In genomic region chr15:35499723-35500122, GRCh38 we compare ENCODE assay signal across 25 cellular contexts.
"Had no signal": no experiment of that assay in that cellular context is flagged by ENCODE, and none has a peak within 500 bp of the region (broad histone marks: within the 10 kb centered on the region; RNA-seq: fewer than 3 reads in every experiment).

No MANE protein-coding gene starts in this region.

- H3K36me3 Mint-ChIP-seq: activated CD8-positive, alpha-beta memory T cell treated with anti-CD3 and anti-CD28 coated beads, Interleukin-2, amount 10 ng/mL, durations not matched to agents 7 days and 5 days; activated naive CD4-positive, alpha-beta T cell treated with anti-CD3 and anti-CD28 coated beads, Interleukin-2, amount 10 ng/mL, durations not matched to agents 7 days and 5 days; stimulated activated naive B cell treated with anti-CD40 and anti-IgM and Interleukin-4, amounts not matched to agents 10 μg/mL and 1 μg/mL and 100 μg/mL, for 72 hours had no signal

- H3K9me3 Mint-ChIP-seq: activated B cell treated with CpG ODN at 0.5 μM for 24 hours; activated CD4-positive, alpha-beta memory T cell treated with anti-CD3 and anti-CD28 coated beads, Interleukin-2, amount 10 ng/mL, durations not matched to agents 7 days and 5 days; activated naive CD4-positive, alpha-beta T cell treated with anti-CD3 and anti-CD28 coated beads, Interleukin-2, amount 10 ng/mL, durations not matched to agents 7 days and 5 days; activated naive CD8-positive, alpha-beta T cell treated with anti-CD3 and anti-CD28 coated beads, Interleukin-2, amount 50 U/mL, for 24 hours; central memory CD8-positive, alpha-beta T cell; nephron; stimulated activated naive B cell treated with anti-CD40 and anti-IgM and Interleukin-4, amounts not matched to agents 10 μg/mL and 1 μg/mL and 100 μg/mL, for 72 hours; T-helper 1 cell treated with Interleukin-12 subunit alpha and Interleukin-12 subunit beta and Interleukin-4 antibody, amounts not matched to agents 30 μg/mL and 1 μg/mL, for 36 hours had no signal

- H3K4me1 Mint-ChIP-seq: activated CD4-positive, alpha-beta memory T cell treated with anti-CD3 and anti-CD28 coated beads, Interleukin-2, amount 10 ng/mL, durations not matched to agents 7 days and 5 days; activated CD8-positive, alpha-beta memory T cell treated with anti-CD3 and anti-CD28 coated beads, Interleukin-2, amount 10 ng/mL, durations not matched to agents 7 days and 5 days; activated naive CD4-positive, alpha-beta T cell treated with anti-CD3 and anti-CD28 coated beads, Interleukin-2, amount 10 ng/mL, durations not matched to agents 7 days and 5 days had no signal

- H3K9me3 ChIP-seq: pancreas, testis, uterus had no signal

- H3K27me3 ChIP-seq: brain microvascular endothelial cell, pancreas, testis, uterus had no signal

- H3K4me3 ChIP-seq: coronary artery, pancreas, testis, uterus had no signal

- H3K27me3 Mint-ChIP-seq: activated B cell treated with CpG ODN at 0.5 μM for 24 hours; activated CD4-positive, alpha-beta memory T cell treated with anti-CD3 and anti-CD28 coated beads, Interleukin-2, amount 10 ng/mL, durations not matched to agents 7 days and 5 days; activated CD8-positive, alpha-beta memory T cell treated with anti-CD3 and anti-CD28 coated beads, Interleukin-2, amount 10 ng/mL, durations not matched to agents 7 days and 5 days; activated naive CD4-positive, alpha-beta T cell treated with anti-CD3 and anti-CD28 coated beads, Interleukin-2, amount 10 ng/mL, durations not matched to agents 7 days and 5 days; activated naive CD8-positive, alpha-beta T cell treated with anti-CD3 and anti-CD28 coated beads, Interleukin-2, amount 50 U/mL, for 24 hours; central memory CD8-positive, alpha-beta T cell; stimulated activated naive B cell treated with anti-CD40 and anti-IgM and Interleukin-4, amounts not matched to agents 10 μg/mL and 1 μg/mL and 100 μg/mL, for 72 hours had no signal

- H3K4me3 Mint-ChIP-seq: activated B cell treated with CpG ODN at 0.5 μM for 24 hours; activated CD4-positive, alpha-beta memory T cell treated with anti-CD3 and anti-CD28 coated beads, Interleukin-2, amount 10 ng/mL, durations not matched to agents 7 days and 5 days; activated CD8-positive, alpha-beta memory T cell treated with anti-CD3 and anti-CD28 coated beads, Interleukin-2, amount 10 ng/mL, durations not matched to agents 7 days and 5 days; activated naive CD4-positive, alpha-beta T cell treated with anti-CD3 and anti-CD28 coated beads, Interleukin-2, amount 10 ng/mL, durations not matched to agents 7 days and 5 days; activated naive CD8-positive, alpha-beta T cell treated with anti-CD3 and anti-CD28 coated beads, Interleukin-2, amount 50 U/mL, for 24 hours; central memory CD8-positive, alpha-beta T cell; nephron; stimulated activated naive B cell treated with anti-CD40 and anti-IgM and Interleukin-4, amounts not matched to agents 10 μg/mL and 1 μg/mL and 100 μg/mL, for 72 hours; T-helper 1 cell treated with Interleukin-12 subunit alpha and Interleukin-12 subunit beta and Interleukin-4 antibody, amounts not matched to agents 30 μg/mL and 1 μg/mL, for 36 hours had no signal

- ATAC-seq: activated CD8-positive, alpha-beta memory T cell treated with anti-CD3 and anti-CD28 coated beads, Interleukin-2, amount 10 ng/mL, durations not matched to agents 7 days and 5 days; activated naive CD8-positive, alpha-beta T cell treated with anti-CD3 and anti-CD28 coated beads, Interleukin-2, amount 50 U/mL, for 24 hours; left ventricle myocardium superior; pancreas; stimulated activated naive B cell treated with anti-CD40 and anti-IgM and Interleukin-4, amounts not matched to agents 10 μg/mL and 1 μg/mL and 100 μg/mL, for 72 hours had no signal

- H3K36me3 ChIP-seq: brain microvascular endothelial cell, pancreas, uterus had no signal

- H3K27ac ChIP-seq: brain microvascular endothelial cell, coronary artery, pancreas, testis, uterus had no signal

- H3K4me1 ChIP-seq: testis, uterus had no signal

- DNase-seq: activated B cell treated with CpG ODN at 0.5 μM for 24 hours; activated CD4-positive, alpha-beta memory T cell treated with anti-CD3 and anti-CD28 coated beads, Interleukin-2, amount 10 ng/mL, durations not matched to agents 7 days and 5 days; activated CD4-positive, alpha-beta T cell treated with anti-CD3 and anti-CD28 coated beads for 48 hours; activated CD8-positive, alpha-beta memory T cell treated with anti-CD3 and anti-CD28 coated beads, Interleukin-2, amount 10 ng/mL, durations not matched to agents 7 days and 5 days; activated effector memory CD4-positive, alpha-beta T cell treated with anti-CD3 and anti-CD28 coated beads, Interleukin-2, amount 50 U/mL, for 16 hours; activated naive CD4-positive, alpha-beta T cell treated with anti-CD3 and anti-CD28 coated beads, Interleukin-2, amount 10 ng/mL, durations not matched to agents 7 days and 5 days; activated naive CD8-positive, alpha-beta T cell treated with anti-CD3 and anti-CD28 coated beads, Interleukin-2, amount 50 U/mL, for 24 hours; activated T-cell treated with anti-CD3 and anti-CD28 coated beads for 4 hours; aorta; brain microvascular endothelial cell; foreskin fibroblast; left ventricle myocardium superior; midbrain; pancreas; stimulated activated CD4-positive, alpha-beta T cell treated with anti-CD3 and anti-CD28 coated beads, Interleukin-2, amount 100 ng/mL, for 48 hours; stimulated activated CD8-positive, alpha-beta memory T cell treated with anti-CD3 and anti-CD28 coated beads, Interleukin-4, amount 100 ng/mL, for 48 hours; stimulated activated naive B cell treated with anti-CD40 and anti-IgM and Interleukin-4, amounts not matched to agents 10 μg/mL and 1 μg/mL and 100 μg/mL, for 72 hours; T1000; testis; trophoblast cell; uterus had no signal

- H3K27ac Mint-ChIP-seq: activated B cell treated with CpG ODN at 0.5 μM for 24 hours; activated CD4-positive, alpha-beta memory T cell treated with anti-CD3 and anti-CD28 coated beads, Interleukin-2, amount 10 ng/mL, durations not matched to agents 7 days and 5 days; activated CD8-positive, alpha-beta memory T cell treated with anti-CD3 and anti-CD28 coated beads, Interleukin-2, amount 10 ng/mL, durations not matched to agents 7 days and 5 days; activated naive CD4-positive, alpha-beta T cell treated with anti-CD3 and anti-CD28 coated beads, Interleukin-2, amount 10 ng/mL, durations not matched to agents 7 days and 5 days; activated naive CD8-positive, alpha-beta T cell treated with anti-CD3 and anti-CD28 coated beads, Interleukin-2, amount 50 U/mL, for 24 hours; nephron; stimulated activated naive B cell treated with anti-CD40 and anti-IgM and Interleukin-4, amounts not matched to agents 10 μg/mL and 1 μg/mL and 100 μg/mL, for 72 hours; T-helper 1 cell treated with Interleukin-12 subunit alpha and Interleukin-12 subunit beta and Interleukin-4 antibody, amounts not matched to agents 30 μg/mL and 1 μg/mL, for 36 hours had no signal
